Comparison of ENCODE assay signal across 1 cellular context in the genomic region with DNA sequence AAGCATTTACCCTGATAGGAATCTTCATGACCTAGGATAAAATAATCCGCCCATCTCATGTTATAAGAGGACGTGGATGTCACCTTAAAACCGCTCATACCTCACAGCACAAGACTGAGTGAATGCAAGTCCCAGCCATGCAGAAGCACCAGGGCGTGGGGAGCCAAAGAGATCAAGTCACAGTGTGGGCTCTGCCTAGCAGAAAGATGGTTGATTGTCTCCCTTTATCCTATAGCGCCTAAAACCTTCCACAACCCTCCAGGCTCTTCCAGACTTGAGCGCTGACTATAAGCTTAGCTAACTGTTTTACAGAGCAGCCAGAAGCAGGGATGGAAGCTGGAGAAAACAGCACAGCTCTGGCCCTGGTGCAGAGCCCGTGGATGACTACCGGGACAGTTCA.
TF ChIP-seq lines count a peak whose summit lies in the region.

No MANE protein-coding gene starts in this region.

TF ChIP-seq in GM23338, 12 proteins besides CTCF, POLR2A, EP300 and RAD21:
- TF ChIP-seq NANOG (IDR thresholded peaks at IDR 0.05; ENCODE audit: borderline replicate concordance) (no peak), STAT1 (IDR thresholded peaks at IDR 0.05; ENCODE audit: unreplicated experiment) (no peak), EZH2phosphoT487 (IDR thresholded peaks at IDR 0.05; ENCODE audit: unreplicated experiment) (no peak), ZNF114 (CRISPR knock-in tag; IDR thresholded peaks at IDR 0.05) (no peak), EZH2 (IDR thresholded peaks at IDR 0.05; ENCODE audit: low read depth, unreplicated experiment) (no peak), CREB1 (CRISPR knock-in tag; IDR thresholded peaks at IDR 0.05; ENCODE audit: low read depth) (no peak), JUNB (IDR thresholded peaks at IDR 0.05; ENCODE audit: unreplicated experiment) (no peak), ZNF331 (CRISPR knock-in tag; IDR thresholded peaks at IDR 0.05; ENCODE audit: low read depth) (no peak)
